ENCODE assay signal across 18 cellular contexts in genomic region chr1:22104074-22104473, GRCh38. TPM values are rescaled to one million over a fixed set of nuclear protein-coding genes. Genes with fewer than 3 reads are reported as not detected.
A peak's percentile ranks its signal among the peaks of the same experiment; 100 is the strongest.
DNase-seq lines count a peak whose midpoint lies in the region; ATAC-seq and TF ChIP-seq lines count a peak whose summit lies in the region.
"Had no signal": no experiment of that assay in that cellular context is flagged by ENCODE, and none has a peak within 500 bp of the region (broad histone marks: within the 10 kb centered on the region; RNA-seq: fewer than 3 reads in every experiment).

No MANE protein-coding gene starts in this region.

- H3K36me3 ChIP-seq in GM23338 (ENCODE audit: insufficient read depth) (no peaks in the 10 kb centered on the region; the same call in 1 of the 2 replicates), suprapubic skin (peaks cover 11% of the 10 kb centered on the region)
- H3K36me3 ChIP-seq in naive thymus-derived CD4-positive, alpha-beta T cell (ENCODE audit: control insufficient read depth in 2 of 3, insufficient read depth in 3 of 3, low read length in 3 of 3): peaks cover 0 to 25% (median 0%) of the 10 kb centered on the region in 3 experiments
- H3K36me3 ChIP-seq: colonic mucosa had no signal

- no peak for ATAC-seq in GM23338
- ATAC-seq in activated T-helper 17 cell treated with anti-CD3 and anti-CD28 coated beads, Interleukin-2, amount 50 U/mL, for 72 hours (replicated peaks): peak; percentile 33
- no peak for ATAC-seq in naive thymus-derived CD4-positive, alpha-beta T cell

- H3K79me2 ChIP-seq in GM23338 (replicated peaks; ENCODE audit: insufficient read depth): peaks cover 27% of the 10 kb centered on the region

- H3K27me3 ChIP-seq in GM23338 (ENCODE audit: insufficient read depth): no peaks in the 10 kb centered on the region
- no peaks in the 10 kb centered on the region for H3K27me3 ChIP-seq in naive thymus-derived CD4-positive, alpha-beta T cell (ENCODE audit: control insufficient read depth in 2 of 2, insufficient read depth in 2 of 2, low read length in 2 of 2)
- no peaks in the 10 kb centered on the region for H3K27me3 ChIP-seq in suprapubic skin
- H3K27me3 ChIP-seq: ascending aorta, colonic mucosa, right atrium auricular region had no signal

- no peak for TF ChIP-seq EP300 in suprapubic skin (IDR thresholded peaks at IDR 0.05)

- H2AFZ ChIP-seq in GM23338: no peak overlapping the region

- POLR2A ChIA-PET in naive thymus-derived CD4-positive, alpha-beta T cell (lab: Charles Lee): interaction anchor here (0.6 to 2.5 kb wide), 6 partner anchors 11 to 331 kb away, joined by 3 to 12 read pairs (median 4); no protein-coding TSS in a partner anchor

- no peak overlapping the region for H3K4me3 ChIP-seq in GM23338
- no peak overlapping the region for H3K4me3 ChIP-seq in naive thymus-derived CD4-positive, alpha-beta T cell (ENCODE audit: low read length)
- no peak overlapping the region for H3K4me3 ChIP-seq in suprapubic skin
- H3K4me3 ChIP-seq: ascending aorta, colonic mucosa, right atrium auricular region, thoracic aorta had no signal

- DNase-seq in T-helper 1 cell (no peak), GM23338 (ENCODE audit: low spot score) (no peak), suprapubic skin (ENCODE audit: low spot score in 2 of 2) (no peak), Ammon's horn (ENCODE audit: low spot score) (no peak), posterior cingulate gyrus (no peak)
- DNase-seq in naive thymus-derived CD4-positive, alpha-beta T cell: no peak
- DNase-seq: colonic mucosa, EL, mammary epithelial cell, NCI-H146, NCI-H226 had no signal

- no peak for TF ChIP-seq POLR2A in suprapubic skin (IDR thresholded peaks at IDR 0.05)

- H4K20me1 ChIP-seq in GM23338 (replicated peaks; ENCODE audit: insufficient read depth): peaks cover 7% of the 10 kb centered on the region; the same call in 1 of the 2 replicates

- no peaks in the 10 kb centered on the region for H3F3A ChIP-seq in GM23338 (replicated peaks; ENCODE audit: low read depth)

- no peaks in the 10 kb centered on the region for H3K9me2 ChIP-seq in GM23338 (ENCODE audit: insufficient read depth)

- no peaks in the 10 kb centered on the region for H3K9me3 ChIP-seq in naive thymus-derived CD4-positive, alpha-beta T cell (ENCODE audit: control insufficient read depth in 2 of 3, low read length in 3 of 3)
- H3K9me3 ChIP-seq in suprapubic skin: no peaks in the 10 kb centered on the region
- H3K9me3 ChIP-seq: ascending aorta, colonic mucosa, right atrium auricular region, thoracic aorta had no signal

- H3K36me3 Mint-ChIP-seq in T-helper 1 cell treated with Interleukin-12 subunit alpha and Interleukin-12 subunit beta and Interleukin-4 antibody, amounts not matched to agents 30 μg/mL and 1 μg/mL, for 36 hours (ENCODE audit: low read depth): peaks cover 40% of the 10 kb centered on the region
- peaks cover 4% of the 10 kb centered on the region; the same call in 1 of the 3 replicates for H3K36me3 Mint-ChIP-seq in GM23338 (ENCODE audit: low read depth)
- peaks cover 96% of the 10 kb centered on the region for H3K36me3 Mint-ChIP-seq in activated T-helper 17 cell treated with anti-CD3 and anti-CD28 coated beads, Interleukin-2, amount 50 U/mL, for 72 hours (ENCODE audit: low read depth)
- H3K36me3 Mint-ChIP-seq in naive thymus-derived CD4-positive, alpha-beta T cell: peaks cover 0 to 35% (median 10%) of the 10 kb centered on the region in 5 donors

- peak overlapping the region; percentile 66 for H3K4me3 Mint-ChIP-seq in T-helper 1 cell treated with Interleukin-12 subunit alpha and Interleukin-12 subunit beta and Interleukin-4 antibody, amounts not matched to agents 30 μg/mL and 1 μg/mL, for 36 hours
- no peak overlapping the region for H3K4me3 Mint-ChIP-seq in GM23338
- peak overlapping the region; percentile 64 for H3K4me3 Mint-ChIP-seq in activated T-helper 17 cell treated with anti-CD3 and anti-CD28 coated beads, Interleukin-2, amount 50 U/mL, for 72 hours
- H3K4me3 Mint-ChIP-seq in naive thymus-derived CD4-positive, alpha-beta T cell: peak overlapping the region in 9 of 10 donors; percentile 36 to 80 (median 63)
- H3K4me3 Mint-ChIP-seq: CD14-positive monocyte had no signal

- CTCF ChIA-PET in naive thymus-derived CD4-positive, alpha-beta T cell (lab: Charles Lee): interaction anchor here (0.6 to 1.8 kb wide), 3 partner anchors 80 to 770 kb away, joined by 3 to 5 read pairs (median 3); no protein-coding TSS in a partner anchor

- 78% methylated on average over 5 of the region's 5 CpGs for WGBS in suprapubic skin

- TF ChIP-seq CTCF in GM23338 (conservative IDR thresholded peaks at IDR 0.05; ENCODE audit: low read depth in 2 of 2) (no peak), suprapubic skin (IDR thresholded peaks at IDR 0.05) (no peak)

- intact Hi-C loops in naive thymus-derived CD4-positive, alpha-beta T cell (cut with micrococcal nuclease): loop anchor here (2.0 kb wide), 2 partner anchors 171 to 313 kb away; no protein-coding TSS in a partner anchor
- intact Hi-C loops in posterior cingulate gyrus (cut with DNase I): loop anchor here (2.0 kb wide), 1 partner anchor 313 kb away; no protein-coding TSS in a partner anchor

- H3K4me1 Mint-ChIP-seq in T-helper 1 cell treated with Interleukin-12 subunit alpha and Interleukin-12 subunit beta and Interleukin-4 antibody, amounts not matched to agents 30 μg/mL and 1 μg/mL, for 36 hours (ENCODE audit: low read depth): peaks cover 44% of the 10 kb centered on the region
- H3K4me1 Mint-ChIP-seq in GM23338: peaks cover 12% of the 10 kb centered on the region
- H3K4me1 Mint-ChIP-seq in activated T-helper 17 cell treated with anti-CD3 and anti-CD28 coated beads, Interleukin-2, amount 50 U/mL, for 72 hours: peaks cover 54% of the 10 kb centered on the region
- peaks cover 55 to 97% (median 85%) of the 10 kb centered on the region in 7 donors for H3K4me1 Mint-ChIP-seq in naive thymus-derived CD4-positive, alpha-beta T cell

- H3K27me3 Mint-ChIP-seq in T-helper 1 cell treated with Interleukin-12 subunit alpha and Interleukin-12 subunit beta and Interleukin-4 antibody, amounts not matched to agents 30 μg/mL and 1 μg/mL, for 36 hours (ENCODE audit: low read depth): no peaks in the 10 kb centered on the region
- no peaks in the 10 kb centered on the region for H3K27me3 Mint-ChIP-seq in GM23338 (ENCODE audit: insufficient read depth, low read depth, poor library complexity)
- H3K27me3 Mint-ChIP-seq in activated T-helper 17 cell treated with anti-CD3 and anti-CD28 coated beads, Interleukin-2, amount 50 U/mL, for 72 hours: no peaks in the 10 kb centered on the region
- H3K27me3 Mint-ChIP-seq in naive thymus-derived CD4-positive, alpha-beta T cell: no peaks in the 10 kb centered on the region

- H3K4me2 ChIP-seq in GM23338: no peak overlapping the region

- H3K27ac ChIP-seq in GM23338 (ENCODE audit: low read depth) (peak overlapping the region; percentile 53; the same call in 1 of the 2 replicates), suprapubic skin (no peak overlapping the region)
- peak overlapping the region; percentile 41 for H3K27ac ChIP-seq in naive thymus-derived CD4-positive, alpha-beta T cell (ENCODE audit: low read depth, low read length)
- H3K27ac ChIP-seq: 22Rv1, ascending aorta, colonic mucosa, right atrium auricular region, thoracic aorta had no signal

- H3K4me1 ChIP-seq in GM23338 (ENCODE audit: insufficient read depth) (no peaks in the 10 kb centered on the region; the same call in 1 of the 2 replicates), suprapubic skin (peaks cover 2% of the 10 kb centered on the region)
- peaks cover 28 to 52% of the 10 kb centered on the region in 2 donors for H3K4me1 ChIP-seq in naive thymus-derived CD4-positive, alpha-beta T cell (ENCODE audit: control insufficient read depth in 2 of 2, insufficient read depth in 2 of 2, low read length in 2 of 2)
- H3K4me1 ChIP-seq: colonic mucosa had no signal

- H3K9me3 Mint-ChIP-seq in T-helper 1 cell treated with Interleukin-12 subunit alpha and Interleukin-12 subunit beta and Interleukin-4 antibody, amounts not matched to agents 30 μg/mL and 1 μg/mL, for 36 hours: no peaks in the 10 kb centered on the region
- no peaks in the 10 kb centered on the region for H3K9me3 Mint-ChIP-seq in GM23338
- H3K9me3 Mint-ChIP-seq in activated T-helper 17 cell treated with anti-CD3 and anti-CD28 coated beads, Interleukin-2, amount 50 U/mL, for 72 hours: no peaks in the 10 kb centered on the region
- no peaks in the 10 kb centered on the region for H3K9me3 Mint-ChIP-seq in naive thymus-derived CD4-positive, alpha-beta T cell

- peak overlapping the region; percentile 83 for H3K27ac Mint-ChIP-seq in T-helper 1 cell treated with Interleukin-12 subunit alpha and Interleukin-12 subunit beta and Interleukin-4 antibody, amounts not matched to agents 30 μg/mL and 1 μg/mL, for 36 hours
- H3K27ac Mint-ChIP-seq in GM23338: no peak overlapping the region; the same call in 1 of the 2 replicates
- peak overlapping the region; percentile 85 for H3K27ac Mint-ChIP-seq in activated T-helper 17 cell treated with anti-CD3 and anti-CD28 coated beads, Interleukin-2, amount 50 U/mL, for 72 hours
- H3K27ac Mint-ChIP-seq in naive thymus-derived CD4-positive, alpha-beta T cell: peak overlapping the region; percentile 70 to 94 (median 88)

TF ChIP-seq in GM23338, 12 proteins besides CTCF, POLR2A, EP300 and RAD21 (continues in another document):
- TF ChIP-seq POLR2AphosphoS5 (IDR thresholded peaks at IDR 0.05; ENCODE audit: low read depth): no peak

RNA-seq across cellular contexts. Expression of gene WNT4, which starts 38.8 kb away (rescaled TPM):
- total RNA-seq in GM23338 (2014; rRNA removed; shearing (Covaris generic)): 0.59 TPM in 1 of 2 replicates, not detected in the other
- 0.26 and 0.79 TPM in 2 replicates for polyA plus RNA-seq in GM23338 (2016; fragmentation: Nextera tagmentation; extraction: Ambion mirVana)
- not detected for total RNA-seq in activated T-helper 17 cell treated with anti-CD3 and anti-CD28 coated beads, Interleukin-2, amount 50 U/mL, for 72 hours
- total RNA-seq in naive thymus-derived CD4-positive, alpha-beta T cell: not detected
- polyA plus RNA-seq in naive thymus-derived CD4-positive, alpha-beta T cell: under 1 TPM in 1 of 2 donors, not detected in 1; 0.05 TPM
- total RNA-seq in suprapubic skin: 10 to 100 TPM; 21.3 to 42.7 (median 24.5) TPM
- total RNA-seq: ascending aorta, thoracic aorta had no signal
- polyA plus RNA-seq: CD14-positive monocyte had no signal

RNA-seq across cellular contexts. Expression of gene CDC42, which starts 51.6 kb away (rescaled TPM):
- 168 and 184 TPM in 2 replicates for total RNA-seq in GM23338 (2014; rRNA removed; shearing (Covaris generic))
- 118 and 119 TPM in 2 replicates for polyA plus RNA-seq in GM23338 (2016; fragmentation: Nextera tagmentation; extraction: Ambion mirVana)
- 100 to 1,000 TPM; 243 to 264 TPM for total RNA-seq in activated T-helper 17 cell treated with anti-CD3 and anti-CD28 coated beads, Interleukin-2, amount 50 U/mL, for 72 hours
- 100 to 1,000 TPM; 186 to 385 (median 305) TPM for total RNA-seq in naive thymus-derived CD4-positive, alpha-beta T cell
- 100 to 1,000 TPM; 186 to 427 TPM for polyA plus RNA-seq in naive thymus-derived CD4-positive, alpha-beta T cell
- total RNA-seq in suprapubic skin: 100 to 1,000 TPM; 108 to 223 (median 200) TPM

Comparison
In these comparisons a context has a peak if more than half of its experiments do, and no peak if none do; other contexts are left out.
1. RNA of gene WNT4, which starts 38.8 kb away (total RNA-seq): 21.3 to 42.7 TPM in suprapubic skin; 0.59 TPM in GM23338, not detected in activated T-helper 17 cell treated with anti-CD3 and anti-CD28 coated beads, Interleukin-2, amount 50 U/mL, for 72 hours and not detected in naive thymus-derived CD4-positive, alpha-beta T cell; every median in the first group is over 10 times any median in the second.